In the genomic region with DNA sequence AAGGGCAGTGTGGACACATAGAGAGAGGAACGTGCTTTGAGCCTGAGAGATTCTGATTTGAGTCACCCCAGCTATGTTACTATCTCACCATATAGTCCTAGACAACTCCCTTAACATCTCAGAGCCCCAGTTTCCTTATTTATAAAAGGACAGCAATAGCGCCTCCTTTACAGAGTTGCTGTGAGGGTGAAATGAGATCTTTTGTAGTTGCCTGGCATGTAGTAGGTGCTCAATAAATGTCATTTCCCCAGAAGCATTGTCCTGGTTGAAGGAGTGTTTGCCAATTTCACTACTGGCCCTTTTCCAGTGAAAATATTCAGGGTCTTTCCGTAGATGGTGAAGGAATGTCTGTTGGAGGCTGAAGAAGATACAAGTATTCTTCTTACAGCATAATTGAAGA, we compare ENCODE assay signal across 19 cellular contexts. TPM values are rescaled to one million over a fixed set of nuclear protein-coding genes. Genes with fewer than 3 reads are reported as not detected.
DNase-seq lines count a peak whose midpoint lies in the region; ATAC-seq and TF ChIP-seq lines count a peak whose summit lies in the region.
"Had no signal": no experiment of that assay in that cellular context is flagged by ENCODE, and none has a peak within 500 bp of the region (broad histone marks: within the 10 kb centered on the region; RNA-seq: fewer than 3 reads in every experiment).

No MANE protein-coding gene starts in this region.

- H3K18ac ChIP-seq in H9 (ENCODE audit: insufficient read length, low read depth, low read length): no peak overlapping the region

- H4K8ac ChIP-seq in H9 (replicated peaks; ENCODE audit: insufficient read length, low read depth, low read length): no peak overlapping the region

- H3K4ac ChIP-seq in H9 (ENCODE audit: low read depth, low read length): no peak overlapping the region

- no peak overlapping the region for H2BK15ac ChIP-seq in H9 (ENCODE audit: low read depth, low read length)

- H3K27ac ChIP-seq in H9 (ENCODE audit: insufficient read length, low read depth, low read length) (no peak overlapping the region), OCI-LY7 (ENCODE audit: low read depth, low read length, poor library complexity, severe bottlenecking) (no peak overlapping the region)

- H3K4me1 ChIP-seq in H9 (ENCODE audit: insufficient read depth, low read length) (no peaks in the 10 kb centered on the region; the same call in 1 of the 2 replicates), OCI-LY7 (ENCODE audit: insufficient read depth, low read length, poor library complexity, severe bottlenecking) (peaks cover 7% of the 10 kb centered on the region)
- H3K4me1 ChIP-seq: HAP-1 had no signal

- no peak overlapping the region for H3K9ac ChIP-seq in H9 (ENCODE audit: extremely low read depth, insufficient read length, low read length)

- intact Hi-C loops in OCI-LY7 (cut with micrococcal nuclease; ENCODE audit: unreplicated experiment): loop anchor here (5.0 to 10.0 kb wide), 3 partner anchors 492 to 1655 kb away; no protein-coding TSS in a partner anchor

- H3K27me3 ChIP-seq in BJ (ENCODE audit: control insufficient read depth, insufficient read depth, low read length) (no peaks in the 10 kb centered on the region), H9 (ENCODE audit: insufficient read depth, low read length) (no peaks in the 10 kb centered on the region)

- no peak overlapping the region for H2AFZ ChIP-seq in H9 (ENCODE audit: low read length)
- no peak overlapping the region for H2AFZ ChIP-seq in OCI-LY7 (ENCODE audit: low read length)

- H4K20me1 ChIP-seq in H9 (ENCODE audit: control insufficient read depth, insufficient read depth, insufficient read length): no peaks in the 10 kb centered on the region
- H4K20me1 ChIP-seq in OCI-LY7 (ENCODE audit: insufficient read depth, low read length): no peaks in the 10 kb centered on the region

- peaks cover 10% of the 10 kb centered on the region in 2 experiments for H3K4me1 Mint-ChIP-seq in H9

- H3K23me2 ChIP-seq in H9 (ENCODE audit: insufficient read length, low read depth, low read length, poor library complexity, severe bottlenecking): no peaks in the 10 kb centered on the region

- H2BK120ac ChIP-seq in H9 (ENCODE audit: low read depth, low read length, poor library complexity, severe bottlenecking): no peak overlapping the region

- no peak overlapping the region for H2BK20ac ChIP-seq in H9 (ENCODE audit: low read depth, low read length, poor library complexity, severe bottlenecking)

- H2BK12ac ChIP-seq in H9 (ENCODE audit: insufficient read length, low read depth, low read length): no peak overlapping the region

- POLR2A ChIA-PET in BJ (lab: Charles Lee): no interaction called here
- POLR2A ChIA-PET in OCI-LY7 (lab: Charles Lee): no interaction called here

- H3K36me3 ChIP-seq in BJ (ENCODE audit: control insufficient read depth, insufficient read depth, low read length): no peaks in the 10 kb centered on the region
- H3K36me3 ChIP-seq in OCI-LY7 (ENCODE audit: insufficient read depth, low read length): no peaks in the 10 kb centered on the region
- H3K36me3 ChIP-seq: HAP-1 had no signal

- no peak overlapping the region for H3K4me2 ChIP-seq in H9 (ENCODE audit: insufficient read depth, insufficient read length, low read length)
- H3K4me2 ChIP-seq in OCI-LY7 (ENCODE audit: low read length): no peak overlapping the region

- no peak overlapping the region for H4K5ac ChIP-seq in H9 (ENCODE audit: insufficient read length, low read depth, low read length)

- TF ChIP-seq CTCF in BJ (IDR thresholded peaks at IDR 0.05; ENCODE audit: insufficient read depth, low read depth, low read length): peak; percentile 10; the same call in 1 of the 2 replicates
- TF ChIP-seq CTCF in H9 (conservative IDR thresholded peaks at IDR 0.05): peak; percentile 41; the same call in 2 of the 3 replicates
- TF ChIP-seq CTCF in OCI-LY7 (conservative IDR thresholded peaks at IDR 0.05; ENCODE audit: low read length): peak; percentile 28; the same call in 1 of the 2 replicates
- TF ChIP-seq CTCF in epithelial cell of proximal tubule (conservative IDR thresholded peaks at IDR 0.05; ENCODE audit: low read depth, low read length): peak; percentile 11

- ATAC-seq in HG03521 (IDR thresholded peaks at IDR 0.05; ENCODE audit: unreplicated experiment): no peak
- ATAC-seq in GM18868 (IDR thresholded peaks at IDR 0.05; ENCODE audit: unreplicated experiment): no peak

- H3K27ac Mint-ChIP-seq in H9: no peak overlapping the region

- H3K14ac ChIP-seq in H9 (ENCODE audit: insufficient read depth, low read length): no peak overlapping the region

- H3K9me2 ChIP-seq in OCI-LY7 (ENCODE audit: insufficient read depth, low read length): no peaks in the 10 kb centered on the region

- H3K79me2 ChIP-seq in H9 (ENCODE audit: insufficient read depth, low read length) (no peaks in the 10 kb centered on the region), OCI-LY7 (ENCODE audit: insufficient read depth, low read depth, low read length) (no peaks in the 10 kb centered on the region)

- H3K36me3 Mint-ChIP-seq in H9 (ENCODE audit: insufficient read depth in 1 of 3, low read depth in 3 of 3): no peaks in the 10 kb centered on the region

- H3T11ph ChIP-seq in H9 (ENCODE audit: low read length): no peak overlapping the region

- no peak overlapping the region for H3K23ac ChIP-seq in H9 (ENCODE audit: insufficient read length, low read depth, low read length)

- no peaks in the 10 kb centered on the region for H3K9me3 Mint-ChIP-seq in H9

- no peak overlapping the region for H4K91ac ChIP-seq in H9 (ENCODE audit: insufficient read length, low read depth, low read length)

- CTCF ChIA-PET in BJ (lab: Yijun Ruan, JAX): interaction anchor here (0.8 to 10.6 kb wide), 10 partner anchors 8 to 255 kb away, joined by 3 to 112 read pairs (median 9); no protein-coding TSS in a partner anchor
- CTCF ChIA-PET in OCI-LY7 (lab: Charles Lee; ENCODE audit: unreplicated experiment): no interaction called here

- WGBS in H9 (ENCODE audit: extremely low coverage, insufficient read length, low lambda C conversion rate): no CpG with 5 or more reads among the region's 3 CpGs

- no peak for DNase-seq in BJ (ENCODE audit: low read depth)
- no peak for DNase-seq in H9
- no peak for DNase-seq in OCI-LY7 (ENCODE audit: low spot score)
- no peak for DNase-seq in epithelial cell of proximal tubule (ENCODE audit: low read depth)
- DNase-seq in NCI-H69 (lab: John Stamatoyannopoulos, UW): no peak
- DNase-seq: AML-193; COR-L47; DMS153; NCI-H1105 treated with DMSO at 0.1 percent for 48 hours; NCI-H187 treated with DMSO at 0.1 percent for 48 hours; NCI-H446; NK-92 treated with Interleukin-12 subunit alpha and Interleukin-12 subunit beta, amount 100 ng/mL, for 24 hours; RPMI8226; SIG-M5 had no signal

- no peak overlapping the region for H2BK5ac ChIP-seq in H9 (ENCODE audit: insufficient read length, low read length)

- no peak overlapping the region for H3K4me3 ChIP-seq in BJ (ENCODE audit: low read depth, low read length)
- H3K4me3 ChIP-seq in OCI-LY7 (ENCODE audit: low read depth, low read length, poor library complexity, severe bottlenecking): no peak overlapping the region
- H3K4me3 ChIP-seq in epithelial cell of proximal tubule (ENCODE audit: low read depth, low read length): no peak overlapping the region
- H3K4me3 ChIP-seq: HAP-1 had no signal

- no peaks in the 10 kb centered on the region for H3K9me3 ChIP-seq in H9 (ENCODE audit: control insufficient read depth, low read depth, low read length)
- H3K9me3 ChIP-seq in OCI-LY7 (ENCODE audit: low read length): no peaks in the 10 kb centered on the region
- H3K9me3 ChIP-seq: HAP-1 had no signal

- no peak overlapping the region for H3K56ac ChIP-seq in H9 (ENCODE audit: insufficient read length, low read depth, low read length)

- H3K4me3 Mint-ChIP-seq in H9: no peak overlapping the region

- H2AK5ac ChIP-seq in H9 (ENCODE audit: insufficient read length, low read length): no peak overlapping the region

- no TSS peak for BruUV-seq in OCI-LY7 (replicated peaks; lab: Mats Ljungman, UMichigan)

- H3K79me1 ChIP-seq in H9 (ENCODE audit: insufficient read depth, low read depth, low read length, poor library complexity, severe bottlenecking): no peaks in the 10 kb centered on the region

- H3K27me3 Mint-ChIP-seq in H9 (ENCODE audit: low read depth): no peaks in the 10 kb centered on the region; the same call in none of the 2 replicates

RNA-seq across cellular contexts. Expression of a gene that starts 51.3 kb away (rescaled TPM):
- polyA plus RNA-seq in BJ (2011; rRNA removed): 2.0 and 2.1 TPM in 2 replicates
- polyA minus RNA-seq in BJ (2011; rRNA and poly(A)+ RNA removed): 3.1 and 3.7 TPM in 2 replicates
- total RNA-seq in H9 (2021) (not detected in 2 replicates), OCI-LY7 (2022) (not detected in 2 replicates), epithelial cell of proximal tubule (not detected in 2 replicates)
- not detected in 2 replicates for total RNA-seq in OCI-LY7 (2014; rRNA removed; shearing (Covaris generic))
- total RNA-seq: G401, MCF 10A had no signal
